In the genomic region with DNA sequence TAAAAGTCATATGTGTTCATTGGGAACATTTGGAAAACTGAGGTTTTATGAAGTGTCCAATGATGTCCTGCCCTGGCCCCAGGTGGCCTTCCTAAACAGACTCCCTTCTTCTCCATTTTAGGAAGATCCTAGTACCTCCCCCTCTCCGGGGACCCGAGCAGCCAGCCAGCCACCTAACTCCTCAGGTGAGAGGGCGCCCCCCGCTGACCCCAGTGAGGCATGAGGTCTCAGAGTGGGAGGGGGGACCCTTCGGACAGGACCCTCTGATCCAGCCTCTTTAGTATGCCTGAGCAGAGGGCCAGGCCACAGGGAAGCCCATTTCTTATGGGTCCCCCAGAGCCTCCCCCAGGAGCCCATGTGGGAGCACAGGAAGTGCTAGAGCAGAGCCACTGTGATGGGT, we compare ENCODE assay signal across 24 cellular contexts. TPM values are rescaled to one million over a fixed set of nuclear protein-coding genes. Genes with fewer than 3 reads are reported as not detected.
DNase-seq lines count a peak whose midpoint lies in the region; ATAC-seq and TF ChIP-seq lines count a peak whose summit lies in the region.
"Had no signal": no experiment of that assay in that cellular context is flagged by ENCODE, and none has a peak within 500 bp of the region (broad histone marks: within the 10 kb centered on the region; RNA-seq: fewer than 3 reads in every experiment).

No MANE protein-coding gene starts in this region.

- POLR2A ChIA-PET in activated CD8-positive, alpha-beta T cell treated with anti-CD3 and anti-CD28 coated beads for 36 hours (lab: Charles Lee) = no interaction called here
- POLR2A ChIA-PET in PC-9 (lab: Charles Lee; ENCODE audit: unreplicated experiment) = no interaction called here

- no peak overlapping the region for H3K9ac ChIP-seq in DND-41 (ENCODE audit: low read depth, low read length)

- BruUV-seq in PC-9 (replicated peaks; lab: Mats Ljungman, UMichigan) = no TSS peak

- peak; percentile 4; the same call in 1 of the 2 replicates for TF ChIP-seq CTCF in 22Rv1 (IDR thresholded peaks at IDR 0.05)
- peak; percentile 32 for TF ChIP-seq CTCF in DND-41 (IDR thresholded peaks at IDR 0.05; ENCODE audit: borderline replicate concordance, extremely low read depth, low read length, poor library complexity, severe bottlenecking)
- no peak for TF ChIP-seq CTCF in activated CD8-positive, alpha-beta T cell treated with anti-CD3 and anti-CD28 coated beads for 36 hours (IDR thresholded peaks at IDR 0.05)
- no peak for TF ChIP-seq CTCF in PC-9 (conservative IDR thresholded peaks at IDR 0.05)

- H3K27me3 ChIP-seq in DND-41 (ENCODE audit: insufficient read depth, low read length, poor library complexity) (no peaks in the 10 kb centered on the region), PC-9 (ENCODE audit: insufficient read depth, low read depth) (no peaks in the 10 kb centered on the region)
- H3K27me3 ChIP-seq: cardiac muscle cell, heart left ventricle, sigmoid colon had no signal

- intact Hi-C loops in activated CD8-positive, alpha-beta T cell treated with anti-CD3 and anti-CD28 coated beads for 36 hours (cut with micrococcal nuclease) = no loop called here
- intact Hi-C loops in PC-9 (cut with micrococcal nuclease; ENCODE audit: unreplicated experiment) = no loop called here

- H3K4me2 ChIP-seq in DND-41 (ENCODE audit: insufficient read depth, low read length) (no peak overlapping the region), PC-9 (no peak overlapping the region)

- CTCF ChIA-PET in activated CD8-positive, alpha-beta T cell treated with anti-CD3 and anti-CD28 coated beads for 36 hours (lab: Charles Lee) = no interaction called here
- CTCF ChIA-PET in PC-9 (lab: Charles Lee) = no interaction called here

- no peak for DNase-seq in DND-41
- no peak for DNase-seq in activated CD8-positive, alpha-beta T cell treated with anti-CD3 and anti-CD28 coated beads for 36 hours
- DNase-seq in immature natural killer cell = no peak
- no peak for DNase-seq in NCI-H446 treated with DMSO at 0.1 percent for 48 hours (lab: John Stamatoyannopoulos, UW)
- no peak for DNase-seq in PC-9
- DNase-seq: anterior cingulate cortex; CD4-positive, CD25-positive, alpha-beta regulatory T cell; GF-D8; heart left ventricle; HFFc6; NCI-H1694; NCI-H2171 treated with DMSO at 0.1 percent for 48 hours; NCI-H526; sigmoid colon; stimulated activated CD4-positive, alpha-beta T cell treated with anti-CD3 and anti-CD28 coated beads, Interleukin-15, amount 100 ng/mL, for 24 hours; T-helper 9 cell had no signal

- no peaks in the 10 kb centered on the region for H3K9me2 ChIP-seq in PC-9 (ENCODE audit: insufficient read depth)

- H3K36me3 ChIP-seq in DND-41 (ENCODE audit: insufficient read depth, low read length) (peaks cover 100% of the 10 kb centered on the region), PC-9 (ENCODE audit: low read depth) (no peaks in the 10 kb centered on the region)

- H3K79me2 ChIP-seq in DND-41 (ENCODE audit: insufficient read depth, low read length) = peaks cover 10% of the 10 kb centered on the region
- H3K79me2 ChIP-seq in PC-9 (ENCODE audit: low read depth) = no peaks in the 10 kb centered on the region

- H3K36me3 Mint-ChIP-seq in activated CD8-positive, alpha-beta T cell treated with anti-CD3 and anti-CD28 coated beads for 36 hours (ENCODE audit: low read depth) = peaks cover 50% of the 10 kb centered on the region
- peaks cover 8 to 64% (median 18%) of the 10 kb centered on the region in 3 donors for H3K36me3 Mint-ChIP-seq in immature natural killer cell

- H3K27ac Mint-ChIP-seq in activated CD8-positive, alpha-beta T cell treated with anti-CD3 and anti-CD28 coated beads for 36 hours = peak overlapping the region; percentile 18
- H3K27ac Mint-ChIP-seq in immature natural killer cell = peak overlapping the region in 5 of 6 donors; percentile 31 to 61 (median 45)
- H3K27ac Mint-ChIP-seq: activated T-helper 2 cell treated with anti-CD3 and anti-CD28 coated beads, Interferon-gamma antibody, Interleukin-2, Interleukin-4, amounts not matched to agents 10 μg/mL and 5 μg/mL and 100 μg/mL, durations not matched to agents 14 hours and 24 hours and 36 hours; HFFc6 had no signal

- H3K4me1 ChIP-seq in DND-41 (ENCODE audit: insufficient read depth, low read length) = no peaks in the 10 kb centered on the region
- H3K4me1 ChIP-seq in PC-9 (replicated peaks; ENCODE audit: insufficient read depth) = no peaks in the 10 kb centered on the region
- H3K4me1 ChIP-seq: sigmoid colon had no signal

- H3K27me3 Mint-ChIP-seq in activated CD8-positive, alpha-beta T cell treated with anti-CD3 and anti-CD28 coated beads for 36 hours = no peaks in the 10 kb centered on the region
- H3K27me3 Mint-ChIP-seq in immature natural killer cell (ENCODE audit: low read depth in 3 of 3) = peaks cover 3 to 18% (median 17%) of the 10 kb centered on the region in 3 donors
- H3K27me3 Mint-ChIP-seq: CD4-positive, CD25-positive, alpha-beta regulatory T cell had no signal

- no peaks in the 10 kb centered on the region for H3F3A ChIP-seq in PC-9 (ENCODE audit: insufficient read depth, low read depth)

- H3K9me3 Mint-ChIP-seq in activated CD8-positive, alpha-beta T cell treated with anti-CD3 and anti-CD28 coated beads for 36 hours = no peaks in the 10 kb centered on the region
- H3K9me3 Mint-ChIP-seq in immature natural killer cell = no peaks in the 10 kb centered on the region
- H3K9me3 Mint-ChIP-seq: activated T-helper 2 cell treated with anti-CD3 and anti-CD28 coated beads, Interferon-gamma antibody, Interleukin-2, Interleukin-4, amounts not matched to agents 10 μg/mL and 5 μg/mL and 100 μg/mL, durations not matched to agents 14 hours and 24 hours and 36 hours; HFFc6; neural crest cell had no signal

- no peak overlapping the region for H3K4me3 Mint-ChIP-seq in activated CD8-positive, alpha-beta T cell treated with anti-CD3 and anti-CD28 coated beads for 36 hours
- H3K4me3 Mint-ChIP-seq in immature natural killer cell = no peak overlapping the region
- H3K4me3 Mint-ChIP-seq: CD4-positive, CD25-positive, alpha-beta regulatory T cell; HFFc6; neural crest cell had no signal

- H3K27ac ChIP-seq in 22Rv1 = no peak overlapping the region
- H3K27ac ChIP-seq in DND-41 (ENCODE audit: low read length) = peak overlapping the region; percentile 27
- no peak overlapping the region for H3K27ac ChIP-seq in PC-9
- H3K27ac ChIP-seq: cardiac muscle cell, heart left ventricle, RWPE1, sigmoid colon had no signal

- peaks cover 4% of the 10 kb centered on the region for H3K4me1 Mint-ChIP-seq in activated CD8-positive, alpha-beta T cell treated with anti-CD3 and anti-CD28 coated beads for 36 hours (ENCODE audit: low read depth)
- peaks cover 4 to 6% of the 10 kb centered on the region in 2 donors for H3K4me1 Mint-ChIP-seq in immature natural killer cell

- H3K9me3 ChIP-seq in DND-41 (ENCODE audit: insufficient read depth, low read length, severe bottlenecking) (no peaks in the 10 kb centered on the region), PC-9 (ENCODE audit: insufficient read depth, low read depth) (no peaks in the 10 kb centered on the region)
- H3K9me3 ChIP-seq: heart left ventricle, sigmoid colon had no signal

- ATAC-seq in DND-41 (ENCODE audit: insufficient read depth, low read depth) = no peak
- no peak for ATAC-seq in activated CD8-positive, alpha-beta T cell treated with anti-CD3 and anti-CD28 coated beads for 36 hours
- ATAC-seq in esophagus mucosa = no peak
- ATAC-seq: heart left ventricle, left lobe of liver had no signal

- H2AFZ ChIP-seq in DND-41 (ENCODE audit: low read depth, low read length) = no peak overlapping the region
- no peak overlapping the region for H2AFZ ChIP-seq in PC-9

- H3K4me3 ChIP-seq in DND-41 (ENCODE audit: low read depth in 1 of 2, low read length in 2 of 2) = no peak overlapping the region
- no peak overlapping the region for H3K4me3 ChIP-seq in PC-9
- H3K4me3 ChIP-seq: cardiac muscle cell, heart left ventricle, sigmoid colon had no signal

- H4K20me1 ChIP-seq in DND-41 (ENCODE audit: insufficient read depth, low read length) (peaks cover 59% of the 10 kb centered on the region), PC-9 (ENCODE audit: insufficient read depth) (no peaks in the 10 kb centered on the region)

RNA-seq across cellular contexts. Expression of a gene that starts 23.7 kb away (rescaled TPM):
- 1 to 10 TPM; 2.6 to 3.1 TPM for total RNA-seq in activated CD8-positive, alpha-beta T cell treated with anti-CD3 and anti-CD28 coated beads for 36 hours
- 10 to 100 TPM in 2 of 3 donors, 1 to 10 TPM in 1; 7.8 to 21.7 (median 12.1) TPM for polyA plus RNA-seq in immature natural killer cell
- total RNA-seq in esophagus mucosa (51.5 TPM), PC-9 (2021) (0.11 and 0.15 TPM in 2 replicates)
- total RNA-seq: CD4-positive, CD25-positive, alpha-beta regulatory T cell; HFFc6; HT1080; neural crest cell had no signal

Comparison
In these comparisons a context has a peak if more than half of its experiments do, and no peak if none do; other contexts are left out.
1. CTCF ChIP-seq: peak in 22Rv1 (single experiment) and DND-41 (single experiment); none in activated CD8-positive, alpha-beta T cell treated with anti-CD3 and anti-CD28 coated beads for 36 hours (single experiment) and PC-9 (single experiment).
2. RNA of a gene that starts 23.7 kb away (total RNA-seq): 51.5 TPM in esophagus mucosa (single experiment); 2.6 to 3.1 TPM in activated CD8-positive, alpha-beta T cell treated with anti-CD3 and anti-CD28 coated beads for 36 hours and 0.11 to 0.15 TPM in PC-9; every median in the first group is over 10 times any median in the second.